ENCODE assay signal across 8 cellular contexts in genomic region chr17:82648761-82649474, GRCh38. TPM values are rescaled to one million over a fixed set of nuclear protein-coding genes. Genes with fewer than 3 reads are reported as not detected.
DNase-seq lines count a peak whose midpoint lies in the region; ATAC-seq and TF ChIP-seq lines count a peak whose summit lies in the region.

No MANE protein-coding gene starts in this region.

- peaks cover 16% of the 10 kb centered on the region for H3K4me1 Mint-ChIP-seq in MCF 10A (ENCODE audit: insufficient read depth, unreplicated experiment)

- H3K27me3 Mint-ChIP-seq in MCF 10A (ENCODE audit: insufficient read depth, unreplicated experiment) = no peaks in the 10 kb centered on the region

- WGBS in stomach, 5 donors = 1 to 24% (median 12%) methylated on average over 14 to 24 of the region's 36 CpGs

- no peaks in the 10 kb centered on the region for H3K9me3 Mint-ChIP-seq in MCF 10A (ENCODE audit: unreplicated experiment)

- CTCF ChIA-PET in MCF 10A (lab: Yijun Ruan, JAX) = no interaction called here

- no peak for TF ChIP-seq POLR2A in stomach (IDR thresholded peaks at IDR 0.05)

- ATAC-seq in left colon (peak; percentile 14), HG02973 (IDR thresholded peaks at IDR 0.05; ENCODE audit: unreplicated experiment) (no peak), GM19324 (IDR thresholded peaks at IDR 0.05; ENCODE audit: low FRiP score, unreplicated experiment) (no peak)

- H3K4me3 Mint-ChIP-seq in MCF 10A (ENCODE audit: unreplicated experiment) = peak overlapping the region; percentile 79

- H3K4me3 ChIP-seq in stomach = peak overlapping the region; percentile 37 to 49 (median 42)

- peaks cover 33 to 64% (median 47%) of the 10 kb centered on the region in 4 donors for H3K4me1 ChIP-seq in stomach

- POLR2A ChIA-PET in MCF 10A (lab: Yijun Ruan, JAX) = interaction anchor here (0.6 to 0.9 kb wide), 2 partner anchors 67 to 100 kb away, joined by 3 to 4 read pairs; partner anchors contain the start of gene FN3KRP

- no peak for TF ChIP-seq CTCF in MCF 10A (IDR thresholded peaks at IDR 0.05; ENCODE audit: unreplicated experiment)
- TF ChIP-seq CTCF in stomach (IDR thresholded peaks at IDR 0.05) = no peak

- H3K27ac Mint-ChIP-seq in MCF 10A (ENCODE audit: low read depth, unreplicated experiment) = no peak overlapping the region

- no peaks in the 10 kb centered on the region for H3K27me3 ChIP-seq in stomach

- H3K36me3 Mint-ChIP-seq in MCF 10A (ENCODE audit: insufficient read depth, unreplicated experiment) = peaks cover 28% of the 10 kb centered on the region

- peaks cover 1 to 9% (median 7%) of the 10 kb centered on the region in 4 donors for H3K36me3 ChIP-seq in stomach

- H3K27ac ChIP-seq in stomach = peak overlapping the region; percentile 69 to 100 (median 81)

- BruUV-seq in MCF 10A (replicated peaks; lab: Mats Ljungman, UMichigan) = no TSS peak

- no peaks in the 10 kb centered on the region for H3K9me3 ChIP-seq in stomach

- DNase-seq in activated effector memory CD4-positive, alpha-beta T cell treated with anti-CD3 and anti-CD28 coated beads, Interleukin-2, amount 50 U/mL, for 16 hours = peak; percentile 82
- DNase-seq in activated effector memory CD4-positive, alpha-beta T cell treated with Interleukin-2 at 50 U/mL for 16 hours = no peak
- DNase-seq in NCI-H748 treated with DMSO at 0.1 percent for 48 hours (lab: John Stamatoyannopoulos, UW) (peak; percentile 19), MCF 10A (ENCODE audit: unreplicated experiment) (no peak), left colon (peak; percentile 70 to 72), stomach (peak; percentile 43)

- intact Hi-C loops in MCF 10A (cut with micrococcal nuclease) (loop anchor here (5.0 to 10.0 kb wide), 2 partner anchors 48 to 116 kb away; partner anchors contain the start of gene RAB40B), left colon (cut with DNase I, micrococcal nuclease) (no loop called here), stomach (cut with DNase I; ENCODE audit: low total_unique reads) (no loop called here)

- no peak for TF ChIP-seq EP300 in stomach (IDR thresholded peaks at IDR 0.05)

RNA-seq across cellular contexts. Expression of gene WDR45B, which starts 0.7 kb away (rescaled TPM):
- total RNA-seq in MCF 10A (2022) = 87.3 and 88.3 TPM in 2 replicates
- 10 to 100 TPM; 67.1 to 77.9 TPM for total RNA-seq in left colon
- 100 to 1,000 TPM in 2 of 5 donors, 10 to 100 TPM in 3; 75.3 to 108 (median 92.9) TPM for total RNA-seq in stomach
- 10 to 100 TPM; 62.8 to 70.7 (median 62.9) TPM for polyA plus RNA-seq in stomach

RNA-seq across cellular contexts. Expression of gene RAB40B, which starts 49.6 kb away (rescaled TPM):
- 5.9 and 6.3 TPM in 2 replicates for total RNA-seq in MCF 10A (2022)
- total RNA-seq in left colon = 10 to 100 TPM; 29.4 to 29.5 TPM
- total RNA-seq in stomach = 100 to 1,000 TPM in 2 of 5 donors, 10 to 100 TPM in 2, 1 to 10 TPM in 1; 7.6 to 133 (median 36.4) TPM
- polyA plus RNA-seq in stomach = 10 to 100 TPM; 13.5 to 25.7 (median 17.7) TPM

Comparison
In these comparisons a context has a peak if more than half of its experiments do, and no peak if none do; other contexts are left out.
1. DNase-seq: peak in activated effector memory CD4-positive, alpha-beta T cell treated with anti-CD3 and anti-CD28 coated beads, Interleukin-2, amount 50 U/mL, for 16 hours (single experiment), NCI-H748 treated with DMSO at 0.1 percent for 48 hours (single experiment), left colon (2 of 2) and stomach (single experiment); none in activated effector memory CD4-positive, alpha-beta T cell treated with Interleukin-2 at 50 U/mL for 16 hours (single experiment) and MCF 10A (single experiment).